In the genomic region with DNA sequence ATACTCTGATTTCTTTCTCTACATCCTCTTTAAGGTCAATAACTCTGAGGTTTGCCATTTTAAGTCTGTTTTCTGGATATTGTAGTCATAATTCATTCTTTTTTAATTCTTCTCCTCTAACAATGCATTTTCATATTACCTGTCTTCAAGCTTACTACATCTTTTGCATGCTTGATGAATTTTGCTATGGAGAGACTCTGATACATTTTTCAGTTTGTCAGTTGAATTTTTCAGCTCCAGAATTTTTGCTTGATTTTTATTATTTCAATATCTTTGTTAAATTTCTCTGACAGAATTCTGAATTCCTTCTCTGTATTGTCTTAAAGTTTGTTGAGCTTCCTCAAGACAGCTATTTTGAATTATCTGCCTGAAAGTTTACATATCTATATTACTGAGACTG, we compare ENCODE assay signal across 27 cellular contexts.
"Had no signal": no experiment of that assay in that cellular context is flagged by ENCODE, and none has a peak within 500 bp of the region (broad histone marks: within the 10 kb centered on the region; RNA-seq: fewer than 3 reads in every experiment).

No MANE protein-coding gene starts in this region.

- H3K27me3 ChIP-seq: colonic mucosa, dorsolateral prefrontal cortex, esophagus muscularis mucosa, esophagus squamous epithelium, foreskin keratinocyte, gastrocnemius medialis, gastroesophageal sphincter, heart left ventricle, heart right ventricle had no signal

- FAIRE-seq: colon, endometrium, endothelial cell of umbilical vein, frontal cortex had no signal

- H3K4me1 ChIP-seq: colonic mucosa, esophagus muscularis mucosa, esophagus squamous epithelium, foreskin keratinocyte, gastrocnemius medialis, gastroesophageal sphincter, heart left ventricle, heart right ventricle had no signal

- H3K36me3 ChIP-seq: colonic mucosa, esophagus muscularis mucosa, esophagus squamous epithelium, gastrocnemius medialis, gastroesophageal sphincter, heart left ventricle, heart right ventricle had no signal

- H3K9me3 ChIP-seq: colonic mucosa, esophagus squamous epithelium, gastrocnemius medialis had no signal

- H3K27ac ChIP-seq: colonic mucosa, coronary artery, dorsolateral prefrontal cortex, epithelial cell of prostate, esophagus muscularis mucosa, esophagus squamous epithelium, foreskin keratinocyte, gastrocnemius medialis, gastroesophageal sphincter, heart left ventricle, heart right ventricle had no signal

- ATAC-seq: effector memory CD8-positive, alpha-beta T cell; esophagus mucosa; foreskin keratinocyte; gastrocnemius medialis; gastroesophageal sphincter; heart left ventricle; heart right ventricle had no signal

- H3K4me3 ChIP-seq: colonic mucosa, coronary artery, dorsolateral prefrontal cortex, esophagus muscularis mucosa, esophagus squamous epithelium, gastrocnemius medialis, gastroesophageal sphincter, heart left ventricle, heart right ventricle had no signal

- DNase-seq: colonic mucosa; cortex of kidney; dermis blood vessel endothelial cell; dorsolateral prefrontal cortex; effector CD8-positive, alpha-beta T cell; effector memory CD4-positive, alpha-beta T cell; effector memory CD8-positive, alpha-beta T cell; endodermal cell; erythroblast; esophagus squamous epithelium; foreskin fibroblast; foreskin keratinocyte; foreskin melanocyte; gastrocnemius medialis; glutamatergic neuron; head of caudate nucleus; heart left ventricle; heart right ventricle had no signal
